1 cellular context compared by ENCODE assay signal in the genomic region with DNA sequence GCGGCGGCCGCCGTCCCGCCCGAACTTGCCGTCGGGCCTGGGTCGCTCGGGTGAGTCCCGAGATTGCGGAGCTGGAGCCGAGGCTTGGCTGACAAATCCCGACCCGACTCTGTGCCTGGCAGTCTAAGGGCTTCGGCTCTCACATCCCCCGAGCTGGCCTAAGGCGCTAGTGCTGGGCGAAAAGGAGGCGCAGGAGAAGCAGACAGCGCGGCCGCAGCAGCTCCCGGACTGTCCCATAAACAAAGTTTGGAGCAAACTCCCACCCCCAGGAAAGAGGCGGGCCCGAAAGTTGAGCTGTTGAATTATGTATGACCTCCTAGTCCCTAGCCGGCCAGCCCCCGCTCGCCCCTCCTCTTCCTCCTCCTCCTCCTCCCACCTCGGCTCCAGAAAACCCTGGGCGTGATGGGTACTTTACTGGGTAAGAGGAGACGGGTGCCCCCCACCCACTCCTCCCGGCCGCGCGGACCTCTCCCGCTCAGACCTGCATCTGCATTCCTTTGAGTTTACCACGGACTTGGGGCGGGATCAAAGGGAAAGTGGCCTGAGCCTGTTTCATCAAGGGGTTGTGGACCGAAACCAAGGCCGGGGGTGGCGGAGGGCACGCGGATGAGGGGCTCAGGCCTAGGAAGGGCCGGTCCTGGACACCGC.
TF ChIP-seq lines count a peak whose summit lies in the region.

A gene (minus strand): TSS at position 230 of the 648 bp plus-strand sequence. CDS start 719 bp downstream, outside the sequence.

TF ChIP-seq in HepG2, 621 proteins besides CTCF, POLR2A, EP300 and RAD21 (continued from another document and continues in another):
- TF ChIP-seq AGO1 (IDR thresholded peaks at IDR 0.05; ENCODE audit: low read depth, low read length, poor library complexity, severe bottlenecking) (no peak), MTF1 (CRISPR knock-in tag; IDR thresholded peaks at IDR 0.05) (no peak), CBFB (CRISPR knock-in tag; IDR thresholded peaks at IDR 0.05) (no peak), ZNF607 (CRISPR knock-in tag; IDR thresholded peaks at IDR 0.05; ENCODE audit: borderline replicate concordance) (no peak), REPIN1 (CRISPR knock-in tag; IDR thresholded peaks at IDR 0.05; ENCODE audit: borderline replicate concordance, low read depth) (peak; percentile 73; the same call in 1 of the 2 replicates), ZNF101 (CRISPR knock-in tag; IDR thresholded peaks at IDR 0.05; ENCODE audit: borderline replicate concordance, low read depth) (no peak), MTF2 (CRISPR knock-in tag; IDR thresholded peaks at IDR 0.05; ENCODE audit: borderline replicate concordance) (no peak; the same call in 1 of the 2 replicates), NR1H2 (CRISPR knock-in tag; IDR thresholded peaks at IDR 0.05; ENCODE audit: borderline replicate concordance, low read depth) (0 out of 2 replicates have a peak, but pooled peaks have one; percentile 24), ZNF569 (CRISPR knock-in tag; IDR thresholded peaks at IDR 0.05; ENCODE audit: borderline replicate concordance) (no peak), MXI1 (IDR thresholded peaks at IDR 0.05; ENCODE audit: borderline replicate concordance, low read depth, low read length) (peak; percentile 37; the same call in 2 of the 3 replicates), ZNF564 (CRISPR knock-in tag; IDR thresholded peaks at IDR 0.05) (peak; percentile 91), ZNF777 (CRISPR knock-in tag; IDR thresholded peaks at IDR 0.05) (peak; percentile 95), SP2 (CRISPR knock-in tag; IDR thresholded peaks at IDR 0.05) (no peak), RFX5 (IDR thresholded peaks at IDR 0.05; ENCODE audit: low read depth, low read length) (no peak), ZNF616 (CRISPR knock-in tag; IDR thresholded peaks at IDR 0.05; ENCODE audit: low read depth) (peak; percentile 58; the same call in 1 of the 2 replicates), HNF4G (IDR thresholded peaks at IDR 0.05; ENCODE audit: borderline replicate concordance, low read depth, low read length) (peak; percentile 8; the same call in 1 of the 2 replicates), HNF4G (CRISPR knock-in tag; IDR thresholded peaks at IDR 0.05; ENCODE audit: borderline replicate concordance, low read depth) (no peak), CHD4 (IDR thresholded peaks at IDR 0.05; ENCODE audit: borderline replicate concordance, low read length) (no peak), ZNF124 (CRISPR knock-in tag; IDR thresholded peaks at IDR 0.05) (0 out of 2 replicates have a peak, but pooled peaks have one; percentile 34), TOPORS (CRISPR knock-in tag; IDR thresholded peaks at IDR 0.05) (peak; percentile 77), POLR2AphosphoS5 (IDR thresholded peaks at IDR 0.05; ENCODE audit: low read depth, low read length) (peak; percentile 82), SMARCE1 (IDR thresholded peaks at IDR 0.05; ENCODE audit: borderline replicate concordance) (no peak), ZNF33A (CRISPR knock-in tag; IDR thresholded peaks at IDR 0.05; ENCODE audit: borderline replicate concordance) (0 out of 2 replicates have a peak, but pooled peaks have one; percentile 56), FOXA3 (CRISPR knock-in tag; IDR thresholded peaks at IDR 0.05) (0 out of 2 replicates have a peak, but pooled peaks have one; percentile 28), ZNF746 (CRISPR knock-in tag; IDR thresholded peaks at IDR 0.05) (no peak), HNF4A (CRISPR knock-in tag; IDR thresholded peaks at IDR 0.05) (no peak), MAZ (IDR thresholded peaks at IDR 0.05; ENCODE audit: borderline replicate concordance, low read depth, low read length) (no peak), MAZ (CRISPR knock-in tag; IDR thresholded peaks at IDR 0.05; ENCODE audit: low read depth) (peak; percentile 4), ZFP1 (CRISPR knock-in tag; IDR thresholded peaks at IDR 0.05) (no peak), ZNF317 (CRISPR knock-in tag; IDR thresholded peaks at IDR 0.05) (peak; percentile 85), ZNF20 (CRISPR knock-in tag; IDR thresholded peaks at IDR 0.05) (0 out of 2 replicates have a peak, but pooled peaks have one; percentile 60), HNRNPH1 (optimal IDR thresholded peaks at IDR 0.05; ENCODE audit: low read depth, low read length) (no peak)
- TF ChIP-seq, protein P1, sequence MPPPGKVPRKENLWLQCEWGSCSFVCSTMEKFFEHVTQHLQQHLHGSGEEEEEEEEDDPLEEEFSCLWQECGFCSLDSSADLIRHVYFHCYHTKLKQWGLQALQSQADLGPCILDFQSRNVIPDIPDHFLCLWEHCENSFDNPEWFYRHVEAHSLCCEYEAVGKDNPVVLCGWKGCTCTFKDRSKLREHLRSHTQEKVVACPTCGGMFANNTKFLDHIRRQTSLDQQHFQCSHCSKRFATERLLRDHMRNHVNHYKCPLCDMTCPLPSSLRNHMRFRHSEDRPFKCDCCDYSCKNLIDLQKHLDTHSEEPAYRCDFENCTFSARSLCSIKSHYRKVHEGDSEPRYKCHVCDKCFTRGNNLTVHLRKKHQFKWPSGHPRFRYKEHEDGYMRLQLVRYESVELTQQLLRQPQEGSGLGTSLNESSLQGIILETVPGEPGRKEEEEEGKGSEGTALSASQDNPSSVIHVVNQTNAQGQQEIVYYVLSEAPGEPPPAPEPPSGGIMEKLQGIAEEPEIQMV (CRISPR knock-in tag; IDR thresholded peaks at IDR 0.05; ENCODE audit: low read depth): 0 out of 2 replicates have a peak, but pooled peaks have one; percentile 25
- TF ChIP-seq, protein P2, sequence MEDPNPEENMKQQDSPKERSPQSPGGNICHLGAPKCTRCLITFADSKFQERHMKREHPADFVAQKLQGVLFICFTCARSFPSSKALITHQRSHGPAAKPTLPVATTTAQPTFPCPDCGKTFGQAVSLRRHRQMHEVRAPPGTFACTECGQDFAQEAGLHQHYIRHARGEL (CRISPR knock-in tag; IDR thresholded peaks at IDR 0.05): no peak
- TF ChIP-seq, protein P3, sequence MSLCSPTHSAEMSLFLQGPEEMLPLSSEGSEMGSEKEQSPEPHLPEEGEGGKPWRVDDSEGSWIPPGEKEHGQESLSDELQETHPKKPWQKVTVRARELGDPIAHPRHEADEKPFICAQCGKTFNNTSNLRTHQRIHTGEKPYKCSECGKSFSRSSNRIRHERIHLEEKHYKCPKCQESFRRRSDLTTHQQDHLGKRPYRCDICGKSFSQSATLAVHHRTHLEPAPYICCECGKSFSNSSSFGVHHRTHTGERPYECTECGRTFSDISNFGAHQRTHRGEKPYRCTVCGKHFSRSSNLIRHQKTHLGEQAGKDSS (CRISPR knock-in tag; IDR thresholded peaks at IDR 0.05; ENCODE audit: borderline replicate concordance, low read depth): no peak
- TF ChIP-seq, protein P4, sequence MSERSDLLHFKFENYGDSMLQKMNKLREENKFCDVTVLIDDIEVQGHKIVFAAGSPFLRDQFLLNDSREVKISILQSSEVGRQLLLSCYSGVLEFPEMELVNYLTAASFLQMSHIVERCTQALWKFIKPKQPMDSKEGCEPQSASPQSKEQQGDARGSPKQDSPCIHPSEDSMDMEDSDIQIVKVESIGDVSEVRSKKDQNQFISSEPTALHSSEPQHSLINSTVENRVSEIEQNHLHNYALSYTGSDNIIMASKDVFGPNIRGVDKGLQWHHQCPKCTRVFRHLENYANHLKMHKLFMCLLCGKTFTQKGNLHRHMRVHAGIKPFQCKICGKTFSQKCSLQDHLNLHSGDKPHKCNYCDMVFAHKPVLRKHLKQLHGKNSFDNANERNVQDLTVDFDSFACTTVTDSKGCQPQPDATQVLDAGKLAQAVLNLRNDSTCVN (CRISPR knock-in tag; IDR thresholded peaks at IDR 0.05; ENCODE audit: borderline replicate concordance): peak; percentile 97
- TF ChIP-seq, protein P5, sequence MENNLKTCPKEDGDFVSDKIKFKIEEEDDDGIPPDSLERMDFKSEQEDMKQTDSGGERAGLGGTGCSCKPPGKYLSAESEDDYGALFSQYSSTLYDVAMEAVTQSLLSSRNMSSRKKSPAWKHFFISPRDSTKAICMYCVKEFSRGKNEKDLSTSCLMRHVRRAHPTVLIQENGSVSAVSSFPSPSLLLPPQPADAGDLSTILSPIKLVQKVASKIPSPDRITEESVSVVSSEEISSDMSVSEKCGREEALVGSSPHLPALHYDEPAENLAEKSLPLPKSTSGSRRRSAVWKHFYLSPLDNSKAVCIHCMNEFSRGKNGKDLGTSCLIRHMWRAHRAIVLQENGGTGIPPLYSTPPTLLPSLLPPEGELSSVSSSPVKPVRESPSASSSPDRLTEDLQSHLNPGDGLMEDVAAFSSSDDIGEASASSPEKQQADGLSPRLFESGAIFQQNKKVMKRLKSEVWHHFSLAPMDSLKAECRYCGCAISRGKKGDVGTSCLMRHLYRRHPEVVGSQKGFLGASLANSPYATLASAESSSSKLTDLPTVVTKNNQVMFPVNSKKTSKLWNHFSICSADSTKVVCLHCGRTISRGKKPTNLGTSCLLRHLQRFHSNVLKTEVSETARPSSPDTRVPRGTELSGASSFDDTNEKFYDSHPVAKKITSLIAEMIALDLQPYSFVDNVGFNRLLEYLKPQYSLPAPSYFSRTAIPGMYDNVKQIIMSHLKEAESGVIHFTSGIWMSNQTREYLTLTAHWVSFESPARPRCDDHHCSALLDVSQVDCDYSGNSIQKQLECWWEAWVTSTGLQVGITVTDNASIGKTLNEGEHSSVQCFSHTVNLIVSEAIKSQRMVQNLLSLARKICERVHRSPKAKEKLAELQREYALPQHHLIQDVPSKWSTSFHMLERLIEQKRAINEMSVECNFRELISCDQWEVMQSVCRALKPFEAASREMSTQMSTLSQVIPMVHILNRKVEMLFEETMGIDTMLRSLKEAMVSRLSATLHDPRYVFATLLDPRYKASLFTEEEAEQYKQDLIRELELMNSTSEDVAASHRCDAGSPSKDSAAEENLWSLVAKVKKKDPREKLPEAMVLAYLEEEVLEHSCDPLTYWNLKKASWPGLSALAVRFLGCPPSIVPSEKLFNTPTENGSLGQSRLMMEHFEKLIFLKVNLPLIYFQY (CRISPR knock-in tag; IDR thresholded peaks at IDR 0.05; ENCODE audit: borderline replicate concordance): peak; percentile 24; the same call in 1 of the 2 replicates
- TF ChIP-seq, protein P6, sequence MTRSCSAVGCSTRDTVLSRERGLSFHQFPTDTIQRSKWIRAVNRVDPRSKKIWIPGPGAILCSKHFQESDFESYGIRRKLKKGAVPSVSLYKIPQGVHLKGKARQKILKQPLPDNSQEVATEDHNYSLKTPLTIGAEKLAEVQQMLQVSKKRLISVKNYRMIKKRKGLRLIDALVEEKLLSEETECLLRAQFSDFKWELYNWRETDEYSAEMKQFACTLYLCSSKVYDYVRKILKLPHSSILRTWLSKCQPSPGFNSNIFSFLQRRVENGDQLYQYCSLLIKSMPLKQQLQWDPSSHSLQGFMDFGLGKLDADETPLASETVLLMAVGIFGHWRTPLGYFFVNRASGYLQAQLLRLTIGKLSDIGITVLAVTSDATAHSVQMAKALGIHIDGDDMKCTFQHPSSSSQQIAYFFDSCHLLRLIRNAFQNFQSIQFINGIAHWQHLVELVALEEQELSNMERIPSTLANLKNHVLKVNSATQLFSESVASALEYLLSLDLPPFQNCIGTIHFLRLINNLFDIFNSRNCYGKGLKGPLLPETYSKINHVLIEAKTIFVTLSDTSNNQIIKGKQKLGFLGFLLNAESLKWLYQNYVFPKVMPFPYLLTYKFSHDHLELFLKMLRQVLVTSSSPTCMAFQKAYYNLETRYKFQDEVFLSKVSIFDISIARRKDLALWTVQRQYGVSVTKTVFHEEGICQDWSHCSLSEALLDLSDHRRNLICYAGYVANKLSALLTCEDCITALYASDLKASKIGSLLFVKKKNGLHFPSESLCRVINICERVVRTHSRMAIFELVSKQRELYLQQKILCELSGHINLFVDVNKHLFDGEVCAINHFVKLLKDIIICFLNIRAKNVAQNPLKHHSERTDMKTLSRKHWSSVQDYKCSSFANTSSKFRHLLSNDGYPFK (CRISPR knock-in tag; IDR thresholded peaks at IDR 0.05; ENCODE audit: borderline replicate concordance): peak; percentile 6; the same call in 1 of the 2 replicates
- TF ChIP-seq, protein P7, sequence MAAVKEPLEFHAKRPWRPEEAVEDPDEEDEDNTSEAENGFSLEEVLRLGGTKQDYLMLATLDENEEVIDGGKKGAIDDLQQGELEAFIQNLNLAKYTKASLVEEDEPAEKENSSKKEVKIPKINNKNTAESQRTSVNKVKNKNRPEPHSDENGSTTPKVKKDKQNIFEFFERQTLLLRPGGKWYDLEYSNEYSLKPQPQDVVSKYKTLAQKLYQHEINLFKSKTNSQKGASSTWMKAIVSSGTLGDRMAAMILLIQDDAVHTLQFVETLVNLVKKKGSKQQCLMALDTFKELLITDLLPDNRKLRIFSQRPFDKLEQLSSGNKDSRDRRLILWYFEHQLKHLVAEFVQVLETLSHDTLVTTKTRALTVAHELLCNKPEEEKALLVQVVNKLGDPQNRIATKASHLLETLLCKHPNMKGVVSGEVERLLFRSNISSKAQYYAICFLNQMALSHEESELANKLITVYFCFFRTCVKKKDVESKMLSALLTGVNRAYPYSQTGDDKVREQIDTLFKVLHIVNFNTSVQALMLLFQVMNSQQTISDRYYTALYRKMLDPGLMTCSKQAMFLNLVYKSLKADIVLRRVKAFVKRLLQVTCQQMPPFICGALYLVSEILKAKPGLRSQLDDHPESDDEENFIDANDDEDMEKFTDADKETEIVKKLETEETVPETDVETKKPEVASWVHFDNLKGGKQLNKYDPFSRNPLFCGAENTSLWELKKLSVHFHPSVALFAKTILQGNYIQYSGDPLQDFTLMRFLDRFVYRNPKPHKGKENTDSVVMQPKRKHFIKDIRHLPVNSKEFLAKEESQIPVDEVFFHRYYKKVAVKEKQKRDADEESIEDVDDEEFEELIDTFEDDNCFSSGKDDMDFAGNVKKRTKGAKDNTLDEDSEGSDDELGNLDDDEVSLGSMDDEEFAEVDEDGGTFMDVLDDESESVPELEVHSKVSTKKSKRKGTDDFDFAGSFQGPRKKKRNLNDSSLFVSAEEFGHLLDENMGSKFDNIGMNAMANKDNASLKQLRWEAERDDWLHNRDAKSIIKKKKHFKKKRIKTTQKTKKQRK (IDR thresholded peaks at IDR 0.05; ENCODE audit: low read length): no peak
- TF ChIP-seq, protein P8, sequence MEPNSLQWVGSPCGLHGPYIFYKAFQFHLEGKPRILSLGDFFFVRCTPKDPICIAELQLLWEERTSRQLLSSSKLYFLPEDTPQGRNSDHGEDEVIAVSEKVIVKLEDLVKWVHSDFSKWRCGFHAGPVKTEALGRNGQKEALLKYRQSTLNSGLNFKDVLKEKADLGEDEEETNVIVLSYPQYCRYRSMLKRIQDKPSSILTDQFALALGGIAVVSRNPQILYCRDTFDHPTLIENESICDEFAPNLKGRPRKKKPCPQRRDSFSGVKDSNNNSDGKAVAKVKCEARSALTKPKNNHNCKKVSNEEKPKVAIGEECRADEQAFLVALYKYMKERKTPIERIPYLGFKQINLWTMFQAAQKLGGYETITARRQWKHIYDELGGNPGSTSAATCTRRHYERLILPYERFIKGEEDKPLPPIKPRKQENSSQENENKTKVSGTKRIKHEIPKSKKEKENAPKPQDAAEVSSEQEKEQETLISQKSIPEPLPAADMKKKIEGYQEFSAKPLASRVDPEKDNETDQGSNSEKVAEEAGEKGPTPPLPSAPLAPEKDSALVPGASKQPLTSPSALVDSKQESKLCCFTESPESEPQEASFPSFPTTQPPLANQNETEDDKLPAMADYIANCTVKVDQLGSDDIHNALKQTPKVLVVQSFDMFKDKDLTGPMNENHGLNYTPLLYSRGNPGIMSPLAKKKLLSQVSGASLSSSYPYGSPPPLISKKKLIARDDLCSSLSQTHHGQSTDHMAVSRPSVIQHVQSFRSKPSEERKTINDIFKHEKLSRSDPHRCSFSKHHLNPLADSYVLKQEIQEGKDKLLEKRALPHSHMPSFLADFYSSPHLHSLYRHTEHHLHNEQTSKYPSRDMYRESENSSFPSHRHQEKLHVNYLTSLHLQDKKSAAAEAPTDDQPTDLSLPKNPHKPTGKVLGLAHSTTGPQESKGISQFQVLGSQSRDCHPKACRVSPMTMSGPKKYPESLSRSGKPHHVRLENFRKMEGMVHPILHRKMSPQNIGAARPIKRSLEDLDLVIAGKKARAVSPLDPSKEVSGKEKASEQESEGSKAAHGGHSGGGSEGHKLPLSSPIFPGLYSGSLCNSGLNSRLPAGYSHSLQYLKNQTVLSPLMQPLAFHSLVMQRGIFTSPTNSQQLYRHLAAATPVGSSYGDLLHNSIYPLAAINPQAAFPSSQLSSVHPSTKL (CRISPR knock-in tag; IDR thresholded peaks at IDR 0.05): no peak; the same call in 1 of the 2 replicates
